Comparison of ENCODE assay signal across 10 cellular contexts in the genomic region with DNA sequence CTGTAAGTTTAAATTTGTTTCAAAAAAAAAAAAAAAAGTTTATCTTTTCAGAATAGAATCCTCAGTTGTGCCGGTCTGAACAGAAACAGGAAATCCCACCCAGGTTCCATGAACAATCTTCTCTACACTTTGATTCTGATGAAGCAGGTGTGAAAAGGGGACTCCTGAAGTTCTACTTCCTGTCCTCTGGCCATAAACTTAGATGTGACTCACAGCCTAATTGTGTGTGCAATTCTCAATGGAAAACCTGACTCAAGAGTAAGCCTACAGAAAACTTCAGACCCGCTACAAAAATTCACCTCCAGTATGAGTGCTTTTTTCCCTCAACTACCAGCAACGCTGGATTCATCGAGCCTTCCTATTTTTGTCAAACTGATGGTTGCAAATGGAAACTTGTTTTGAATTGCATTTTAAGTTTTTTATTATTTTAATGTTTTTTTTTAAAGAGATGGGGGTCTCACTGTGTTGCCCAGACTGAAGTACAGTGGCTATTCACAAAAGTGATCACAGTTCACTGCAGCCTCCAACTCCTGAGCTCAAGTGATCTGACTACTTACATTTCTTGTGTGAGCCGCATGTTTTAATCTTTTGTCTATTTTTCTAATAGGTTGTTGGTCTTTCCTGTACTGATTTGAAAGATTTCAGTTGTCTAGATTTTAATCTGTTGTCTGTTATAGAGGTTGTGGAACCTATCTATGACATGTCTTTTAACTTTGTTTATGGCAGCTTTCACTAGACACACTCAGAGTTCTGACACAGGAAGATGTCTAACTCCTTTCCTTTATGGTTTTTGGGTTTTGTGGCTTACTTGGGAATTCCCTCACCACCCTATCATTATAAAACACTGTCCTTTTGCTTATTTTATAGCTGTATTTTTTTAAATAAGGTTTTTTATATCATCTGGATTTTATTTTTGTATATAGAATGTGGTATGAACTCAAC. TPM values are rescaled to one million over a fixed set of nuclear protein-coding genes. Genes with fewer than 3 reads are reported as not detected.
A peak's percentile ranks its signal among the peaks of the same experiment; 100 is the strongest.
DNase-seq lines count a peak whose midpoint lies in the region; ATAC-seq, FAIRE-seq and TF ChIP-seq lines count a peak whose summit lies in the region.
"Had no signal": no experiment of that assay in that cellular context is flagged by ENCODE, and none has a peak within 500 bp of the region (broad histone marks: within the 10 kb centered on the region; RNA-seq: fewer than 3 reads in every experiment).

No MANE protein-coding gene starts in this region.

- H3K27me3 ChIP-seq in IMR-90 (ENCODE audit: control insufficient read depth, insufficient read depth, low read length) (no peaks in the 10 kb centered on the region), mesenchymal stem cell (ENCODE audit: control insufficient read depth in 1 of 2, insufficient read depth in 1 of 2, low read length in 2 of 2) (no peaks in the 10 kb centered on the region)

- no CpG with 5 or more reads among the region's 5 CpGs for WGBS in IMR-90 (ENCODE audit: extremely low coverage in 2 of 2, insufficient read length in 1 of 2), 2 experiments
- 47% methylated on average over 4 of the region's 5 CpGs for WGBS in mesenchymal stem cell

- H2BK15ac ChIP-seq in IMR-90 (ENCODE audit: low read depth, low read length): no peak overlapping the region
- no peak overlapping the region for H2BK15ac ChIP-seq in mesenchymal stem cell (ENCODE audit: low read depth, poor library complexity, severe bottlenecking)

- H3K23ac ChIP-seq in IMR-90 (ENCODE audit: low read depth, low read length): no peak overlapping the region
- H3K23ac ChIP-seq in mesenchymal stem cell (ENCODE audit: low read length in 2 of 2): no peak overlapping the region

- H4K5ac ChIP-seq in IMR-90 (ENCODE audit: low read depth, low read length): no peak overlapping the region

- H2AK5ac ChIP-seq in IMR-90 (ENCODE audit: low read depth, low read length): no peak overlapping the region
- no peak overlapping the region for H2AK5ac ChIP-seq in mesenchymal stem cell (ENCODE audit: low read length, severe bottlenecking)

- H4K91ac ChIP-seq in IMR-90 (ENCODE audit: insufficient read depth, low read depth, low read length) (no peak overlapping the region), mesenchymal stem cell (ENCODE audit: low read length) (no peak overlapping the region)

- no peak for DNase-seq in GM18507 (ENCODE audit: extremely low spot score, insufficient read length, low read depth)
- DNase-seq in IMR-90: peak; percentile 77
- DNase-seq in activated gamma-delta T cell treated with anti-CD3 and anti-CD28 coated beads, Interleukin-2, amount 50 U/mL, for 16 hours (ENCODE audit: low read depth): peak; percentile 7
- peak; percentile 72 for DNase-seq in mesenchymal stem cell
- DNase-seq in mucosa of gallbladder (ENCODE audit: low spot score): no peak
- no peak for DNase-seq in HT-29 (ENCODE audit: low spot score)
- no peak for DNase-seq in anterior cingulate cortex (lab: John Stamatoyannopoulos, UW)
- DNase-seq: naive B cell, NCI-H2171 treated with DMSO at 0.1 percent for 48 hours had no signal

- no peak overlapping the region for H3K56ac ChIP-seq in IMR-90 (ENCODE audit: extremely low read depth, insufficient read depth, low read length)

- H3K14ac ChIP-seq in IMR-90 (replicated peaks; ENCODE audit: low read depth, low read length) (no peak overlapping the region), mesenchymal stem cell (ENCODE audit: low read length in 2 of 2) (no peak overlapping the region)

- H3K9ac ChIP-seq in IMR-90 (ENCODE audit: low read depth, low read length): no peak overlapping the region
- no peak overlapping the region for H3K9ac ChIP-seq in mesenchymal stem cell (ENCODE audit: low read length)

- H3K18ac ChIP-seq in IMR-90 (ENCODE audit: low read depth, low read length): no peak overlapping the region
- no peak overlapping the region for H3K18ac ChIP-seq in mesenchymal stem cell (ENCODE audit: low read depth in 1 of 2, low read length in 2 of 2)

- no peak overlapping the region for H4K8ac ChIP-seq in IMR-90 (ENCODE audit: low read depth in 2 of 2, low read length in 2 of 2)
- H4K8ac ChIP-seq in mesenchymal stem cell (ENCODE audit: low read length): no peak overlapping the region

- TF ChIP-seq POLR2A in IMR-90 (IDR thresholded peaks at IDR 0.05; ENCODE audit: low read depth, low read length): no peak

- no peak overlapping the region for H2BK20ac ChIP-seq in IMR-90 (ENCODE audit: low read depth, low read length)

- no peak overlapping the region for H2BK12ac ChIP-seq in mesenchymal stem cell (ENCODE audit: low read length in 2 of 2)

- peak; percentile 32; the same call in 1 of the 2 replicates for ATAC-seq in IMR-90 (ENCODE audit: low read depth)
- no peak for ATAC-seq in HG02759 (IDR thresholded peaks at IDR 0.05; ENCODE audit: unreplicated experiment)

- peaks cover 19% of the 10 kb centered on the region for H3K36me3 ChIP-seq in IMR-90 (ENCODE audit: control insufficient read depth, insufficient read depth, low read length)
- peaks cover 21 to 73% of the 10 kb centered on the region in 2 experiments for H3K36me3 ChIP-seq in mesenchymal stem cell (ENCODE audit: control insufficient read depth in 1 of 2, insufficient read depth in 2 of 2, low read depth in 1 of 2, low read length in 2 of 2)

- H2AFZ ChIP-seq in IMR-90 (replicated peaks; ENCODE audit: low read length, poor library complexity) (no peak overlapping the region), mesenchymal stem cell (ENCODE audit: low read depth, low read length) (no peak overlapping the region)

- in situ Hi-C loops in IMR-90 (cut with MboI; ENCODE audit: low sequenced_read_pairs): no loop called here

- no peak for TF ChIP-seq CTCF in IMR-90 (conservative IDR thresholded peaks at IDR 0.05; ENCODE audit: low read depth, low read length)

- FAIRE-seq in GM18507 (lab: Jason Lieb, UNC): peak; percentile 66

- POLR2A ChIA-PET in IMR-90 (lab: Charles Lee; ENCODE audit: unreplicated experiment): no interaction called here

- CTCF ChIA-PET in IMR-90 (lab: Yijun Ruan, JAX): interaction anchor here (1.6 kb wide), 1 partner anchor 128 kb away, joined by 5 read pairs; no protein-coding TSS in a partner anchor

- H3K27ac ChIP-seq in IMR-90 (ENCODE audit: insufficient read depth, low read length) (no peak overlapping the region), mesenchymal stem cell (ENCODE audit: low read length, poor library complexity, severe bottlenecking) (no peak overlapping the region)

- no TSS peak for BruUV-seq in IMR-90 (replicated peaks; lab: Mats Ljungman, UMichigan)

- H3K4me3 ChIP-seq in IMR-90 (ENCODE audit: insufficient read depth, low read depth, low read length) (no peak overlapping the region), mesenchymal stem cell (ENCODE audit: insufficient read depth in 1 of 2, low read depth in 1 of 2, low read length in 2 of 2) (no peak overlapping the region)

- H3K4ac ChIP-seq in IMR-90 (ENCODE audit: low read depth, low read length): no peak overlapping the region
- no peak overlapping the region for H3K4ac ChIP-seq in mesenchymal stem cell (ENCODE audit: low read depth in 1 of 2, low read length in 2 of 2)

- H3K9me3 ChIP-seq in IMR-90 (ENCODE audit: control insufficient read depth, insufficient read depth, low read length) (no peaks in the 10 kb centered on the region), mesenchymal stem cell (ENCODE audit: control insufficient read depth, low read length) (no peaks in the 10 kb centered on the region)

- H3K4me1 ChIP-seq in IMR-90 (ENCODE audit: control insufficient read depth, insufficient read depth, low read length) (peaks cover 3% of the 10 kb centered on the region; the same call in 1 of the 2 replicates), mesenchymal stem cell (ENCODE audit: control insufficient read depth, insufficient read depth, low read depth, low read length) (no peaks in the 10 kb centered on the region)

- no peaks in the 10 kb centered on the region for H4K20me1 ChIP-seq in IMR-90 (ENCODE audit: insufficient read depth, low read length)

- H3K4me2 ChIP-seq in IMR-90 (ENCODE audit: low read depth, low read length) (no peak overlapping the region), mesenchymal stem cell (ENCODE audit: low read length, poor library complexity, severe bottlenecking) (no peak overlapping the region)

- dilution Hi-C loops in IMR-90 (cut with HindIII; ENCODE audit: low sequenced_read_pairs, unreplicated experiment): no loop called here

- H3K9me1 ChIP-seq in IMR-90 (ENCODE audit: insufficient read depth, low read length): no peaks in the 10 kb centered on the region

- TF ChIP-seq RAD21 in IMR-90 (IDR thresholded peaks at IDR 0.05; ENCODE audit: low read length): no peak

- peaks cover 3 to 4% of the 10 kb centered on the region in 2 experiments; a peak in 1 of 4 replicates for H3K79me1 ChIP-seq in IMR-90 (ENCODE audit: low read depth in 1 of 2, low read length in 2 of 2)
- peaks cover 4% of the 10 kb centered on the region for H3K79me1 ChIP-seq in mesenchymal stem cell (replicated peaks; ENCODE audit: low read length, poor library complexity, severe bottlenecking)

- H2BK5ac ChIP-seq in IMR-90 (ENCODE audit: low read depth, low read length, poor library complexity, severe bottlenecking): no peak overlapping the region
- no peak overlapping the region for H2BK5ac ChIP-seq in mesenchymal stem cell (ENCODE audit: low read depth, low read length, poor library complexity, severe bottlenecking)

- H2AK9ac ChIP-seq in IMR-90 (replicated peaks; ENCODE audit: low read depth, low read length, poor library complexity): no peak overlapping the region

- intact Hi-C loops in IMR-90 (cut with micrococcal nuclease): no loop called here

- H2BK120ac ChIP-seq in IMR-90 (ENCODE audit: low read depth, low read length): no peak overlapping the region
- H2BK120ac ChIP-seq in mesenchymal stem cell (ENCODE audit: low read depth, low read length): no peak overlapping the region

TF ChIP-seq in IMR-90, 13 proteins besides CTCF, POLR2A, EP300 and RAD21 (continues in another document):
- TF ChIP-seq FOS (IDR thresholded peaks at IDR 0.05; ENCODE audit: low read depth, low read length) (0 out of 2 replicates have a peak, but pooled peaks have one; percentile 42), RCOR1 (IDR thresholded peaks at IDR 0.05; ENCODE audit: insufficient replicate concordance, low read length) (no peak)

RNA-seq across cellular contexts. Expression of gene ATG14, which starts 37.6 kb away (rescaled TPM):
- total RNA-seq in IMR-90 (2012; rRNA removed): 12.4 and 13.3 TPM in 2 replicates
- 3.6 and 5.0 TPM in 2 replicates for polyA plus RNA-seq in IMR-90 (2012; rRNA removed)
- polyA plus RNA-seq in IMR-90 (2012; cell fraction: cytosol; rRNA removed): 1.3 and 1.4 TPM in 2 replicates
- polyA plus RNA-seq in IMR-90 (2012; cell fraction: nucleus; rRNA removed; ENCODE audit: low replicate concordance): 5.8 and 22.7 TPM in 2 replicates
- 6.2 TPM for polyA plus RNA-seq in mesenchymal stem cell (2013, experiment 1 of 2)
- 6.5 TPM for polyA plus RNA-seq in mesenchymal stem cell (2013, experiment 2 of 2)
- 9.1 TPM for total RNA-seq in mucosa of gallbladder
- total RNA-seq in HT-29 (2014; rRNA removed; shearing (Covaris generic)): 3.1 and 3.5 TPM in 2 replicates

Comparison
In these comparisons a context has a peak if more than half of its experiments do, and no peak if none do; other contexts are left out.
1. DNase-seq: peak in IMR-90 (single experiment), activated gamma-delta T cell treated with anti-CD3 and anti-CD28 coated beads, Interleukin-2, amount 50 U/mL, for 16 hours (single experiment) and mesenchymal stem cell (single experiment); none in GM18507 (single experiment), mucosa of gallbladder (single experiment), HT-29 (single experiment) and anterior cingulate cortex (0 of 58).